ENCODE assay signal across 8 cellular contexts in the genomic region with DNA sequence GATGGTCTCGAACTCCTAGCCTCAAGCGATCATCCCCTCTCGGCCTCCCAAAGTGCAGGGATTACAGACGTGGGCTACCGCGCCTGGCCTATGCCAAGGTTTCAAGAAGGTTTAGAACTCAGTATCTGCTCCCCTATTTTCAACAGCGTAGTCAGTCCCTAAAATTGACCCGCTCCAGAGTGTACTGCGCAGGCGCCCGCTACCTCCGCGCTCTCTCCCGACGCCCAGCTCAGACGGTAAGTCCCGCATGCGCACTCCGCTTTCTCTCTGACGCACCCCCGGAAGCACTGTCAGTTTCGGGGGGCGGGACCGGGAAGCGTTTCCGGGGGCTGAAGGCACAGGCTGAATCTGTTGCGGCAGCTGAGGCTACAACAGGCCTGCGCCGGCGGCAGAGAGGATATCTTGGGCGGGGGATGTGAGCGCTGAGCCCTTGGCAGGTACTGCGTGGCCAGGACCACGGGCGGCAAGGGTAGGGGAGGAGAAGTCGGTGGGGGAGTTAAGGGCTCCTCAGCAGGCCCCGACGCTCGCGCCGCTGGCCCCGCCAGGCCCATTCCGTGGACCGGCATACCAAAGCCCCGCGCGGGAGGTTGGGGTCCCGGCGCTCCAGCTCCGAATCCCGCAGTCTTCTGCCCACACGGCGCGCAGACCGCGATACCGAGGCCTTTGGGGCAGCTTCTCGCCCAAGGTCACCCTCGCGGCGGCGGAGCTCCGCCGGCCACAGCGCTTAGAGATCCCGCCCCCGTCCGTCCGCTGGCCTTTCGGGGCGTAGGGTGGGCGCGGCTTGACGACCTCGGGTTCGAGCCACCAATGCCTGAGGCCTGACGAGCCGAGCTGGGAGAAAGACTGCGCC. TPM values are rescaled to one million over a fixed set of nuclear protein-coding genes. Genes with fewer than 3 reads are reported as not detected.
A peak's percentile ranks its signal among the peaks of the same experiment; 100 is the strongest.
DNase-seq lines count a peak whose midpoint lies in the region; FAIRE-seq and TF ChIP-seq lines count a peak whose summit lies in the region.

A gene with protein sequence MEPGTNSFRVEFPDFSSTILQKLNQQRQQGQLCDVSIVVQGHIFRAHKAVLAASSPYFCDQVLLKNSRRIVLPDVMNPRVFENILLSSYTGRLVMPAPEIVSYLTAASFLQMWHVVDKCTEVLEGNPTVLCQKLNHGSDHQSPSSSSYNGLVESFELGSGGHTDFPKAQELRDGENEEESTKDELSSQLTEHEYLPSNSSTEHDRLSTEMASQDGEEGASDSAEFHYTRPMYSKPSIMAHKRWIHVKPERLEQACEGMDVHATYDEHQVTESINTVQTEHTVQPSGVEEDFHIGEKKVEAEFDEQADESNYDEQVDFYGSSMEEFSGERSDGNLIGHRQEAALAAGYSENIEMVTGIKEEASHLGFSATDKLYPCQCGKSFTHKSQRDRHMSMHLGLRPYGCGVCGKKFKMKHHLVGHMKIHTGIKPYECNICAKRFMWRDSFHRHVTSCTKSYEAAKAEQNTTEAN (plus strand): TSS at position 345 of the 850 bp plus-strand sequence. CDS start 27,470 bp downstream, outside the sequence.

- CTCF ChIA-PET in activated CD8-positive, alpha-beta memory T cell treated with anti-CD3 and anti-CD28 coated beads for 36 hours (lab: Charles Lee) = interaction anchor here (1.9 to 2.4 kb wide), 2 partner anchors 23 to 99 kb away, joined by 7 to 15 read pairs; no protein-coding TSS in a partner anchor

- TF ChIP-seq CTCF in GM20000 (IDR thresholded peaks at IDR 0.05; ENCODE audit: extremely low read depth, missing control alignments) = no peak

- FAIRE-seq in HTR-8/SVneo (lab: Jason Lieb, UNC) = no peak

- DNase-seq in CMK (ENCODE audit: low read depth) (peak; percentile 91), GM20000 (ENCODE audit: low spot score) (peak; percentile 97), HTR-8/SVneo (ENCODE audit: insufficient read length, low spot score) (peak; percentile 95), NOMO-1 treated with DMSO at 0.1 percent for 48 hours (lab: John Stamatoyannopoulos, UW; ENCODE audit: unreplicated experiment) (peak; percentile 90), lung microvascular endothelial cell (ENCODE audit: low read depth in 2 of 2) (peak; percentile 96 to 98)
- DNase-seq in effector CD8-positive, alpha-beta T cell (lab: John Stamatoyannopoulos, UW) = peak; percentile 97
- peak; percentile 95 to 98 (median 97) for DNase-seq in stimulated activated CD4-positive, alpha-beta T cell treated with anti-CD3 and anti-CD28 coated beads, TNF-alpha, amount 100 ng/mL, for 4 hours (ENCODE audit: low read depth in 3 of 3)

- POLR2A ChIA-PET in activated CD8-positive, alpha-beta memory T cell treated with anti-CD3 and anti-CD28 coated beads for 36 hours (lab: Charles Lee) = interaction anchor here (0.6 to 1.6 kb wide), 6 partner anchors 59 to 1863 kb away, joined by 3 to 5 read pairs (median 4); no protein-coding TSS in a partner anchor

RNA-seq across cellular contexts. Expression of the gene that starts here (rescaled TPM):
- 10 to 100 TPM; 19.5 to 20.5 TPM for total RNA-seq in activated CD8-positive, alpha-beta memory T cell treated with anti-CD3 and anti-CD28 coated beads for 36 hours
- 4.1 and 7.3 TPM in 2 replicates for total RNA-seq in lung microvascular endothelial cell

Comparison
In these comparisons a context has a peak if more than half of its experiments do, and no peak if none do; other contexts are left out.
1. Peak in every context shown above with its lines: DNase-seq.